ENCODE assay signal across 28 cellular contexts in the genomic region with DNA sequence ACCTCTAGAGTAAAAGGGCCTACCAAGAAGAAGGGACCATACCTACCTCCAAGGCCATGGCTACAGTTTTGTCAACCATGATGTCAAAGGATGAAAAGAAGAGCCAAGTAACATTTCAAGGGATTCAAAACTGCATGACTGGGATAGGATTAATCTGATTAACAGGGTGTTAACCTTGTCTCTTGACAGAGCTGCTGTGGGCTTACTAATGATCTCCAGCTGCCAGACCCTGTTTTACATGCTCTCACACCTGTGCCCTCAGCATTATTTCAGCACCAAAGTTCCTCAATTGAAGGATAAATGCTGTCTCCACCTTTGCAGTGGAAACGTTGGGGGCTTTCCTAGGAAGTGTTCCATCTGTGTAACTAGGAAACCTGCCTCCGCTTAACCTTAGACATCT.
"Had no signal": no experiment of that assay in that cellular context is flagged by ENCODE, and none has a peak within 500 bp of the region (broad histone marks: within the 10 kb centered on the region; RNA-seq: fewer than 3 reads in every experiment).

No MANE protein-coding gene starts in this region.

- H3K4me3 Mint-ChIP-seq: activated CD4-positive, alpha-beta memory T cell treated with anti-CD3 and anti-CD28 coated beads, Interleukin-2, amount 10 ng/mL, durations not matched to agents 7 days and 5 days; activated CD4-positive, alpha-beta T cell treated with anti-CD3 and anti-CD28 coated beads, Interleukin-2, amount 10 ng/mL, durations not matched to agents 7 days and 5 days; activated naive CD4-positive, alpha-beta T cell treated with anti-CD3 and anti-CD28 coated beads, Interleukin-2, amount 50 U/mL, for 24 hours; activated naive CD8-positive, alpha-beta T cell treated with anti-CD3 and anti-CD28 coated beads, Interleukin-2, amount 10 ng/mL, durations not matched to agents 7 days and 5 days; activated T-cell treated with anti-CD3 and anti-CD28 coated beads, Interleukin-2, amount 50 U/mL, for 24 hours; activated T-cell treated with anti-CD3 and anti-CD28 coated beads, Interleukin-2, amount 50 U/mL, for 72 hours; brain; WTC11 had no signal

- H3K4me1 Mint-ChIP-seq: activated CD4-positive, alpha-beta memory T cell treated with anti-CD3 and anti-CD28 coated beads, Interleukin-2, amount 10 ng/mL, durations not matched to agents 7 days and 5 days; activated CD4-positive, alpha-beta T cell treated with anti-CD3 and anti-CD28 coated beads, Interleukin-2, amount 10 ng/mL, durations not matched to agents 7 days and 5 days; activated naive CD4-positive, alpha-beta T cell treated with anti-CD3 and anti-CD28 coated beads, Interleukin-2, amount 50 U/mL, for 24 hours; activated naive CD8-positive, alpha-beta T cell treated with anti-CD3 and anti-CD28 coated beads, Interleukin-2, amount 10 ng/mL, durations not matched to agents 7 days and 5 days; brain had no signal

- H3K4me3 ChIP-seq: ascending aorta, breast epithelium, cardiac muscle cell, colonic mucosa, esophagus squamous epithelium, gastroesophageal sphincter, heart right ventricle had no signal

- DNase-seq: activated CD4-positive, alpha-beta memory T cell treated with anti-CD3 and anti-CD28 coated beads, Interleukin-2, amount 10 ng/mL, durations not matched to agents 7 days and 5 days; activated CD4-positive, alpha-beta T cell treated with anti-CD3 and anti-CD28 coated beads for 1 hour; activated CD4-positive, alpha-beta T cell treated with anti-CD3 and anti-CD28 coated beads for 4 hours; activated CD4-positive, alpha-beta T cell treated with anti-CD3 and anti-CD28 coated beads, Interleukin-2, amount 10 ng/mL, durations not matched to agents 7 days and 5 days; activated CD4-positive, alpha-beta T cell treated with anti-CD3 and anti-CD28 coated beads, Interleukin-2, amount 50 U/mL, for 4 hours; activated CD8-positive, alpha-beta memory T cell treated with anti-CD3 and anti-CD28 coated beads, Interleukin-2, amount 50 U/mL, for 48 hours; activated gamma-delta T cell; activated naive CD4-positive, alpha-beta T cell treated with Interleukin-2 at 50 U/mL for 16 hours; activated naive CD8-positive, alpha-beta T cell treated with anti-CD3 and anti-CD28 coated beads, Interleukin-2, amount 10 ng/mL, durations not matched to agents 7 days and 5 days; activated T-cell treated with anti-CD3 and anti-CD28 coated beads for 4 hours; activated T-cell treated with anti-CD3 and anti-CD28 coated beads, Interleukin-2, amount 50 U/mL, for 24 hours; activated T-cell treated with anti-CD3 and anti-CD28 coated beads, Interleukin-2, amount 50 U/mL, for 72 hours; central memory CD4-positive, alpha-beta T cell; cerebellar nuclear complex; colonic mucosa; effector CD8-positive, alpha-beta T cell; esophagus squamous epithelium; foreskin melanocyte; heart right ventricle; T-helper 2 cell had no signal

- ATAC-seq: activated T-cell treated with anti-CD3 and anti-CD28 coated beads, Interleukin-2, amount 50 U/mL, for 72 hours; gastroesophageal sphincter; heart right ventricle; WTC11 had no signal

- H3K27me3 ChIP-seq: ascending aorta, breast epithelium, cardiac muscle cell, colonic mucosa, esophagus squamous epithelium, gastroesophageal sphincter, heart right ventricle had no signal

- H3K27ac Mint-ChIP-seq: activated CD4-positive, alpha-beta memory T cell treated with anti-CD3 and anti-CD28 coated beads, Interleukin-2, amount 10 ng/mL, durations not matched to agents 7 days and 5 days; activated CD4-positive, alpha-beta T cell treated with anti-CD3 and anti-CD28 coated beads, Interleukin-2, amount 10 ng/mL, durations not matched to agents 7 days and 5 days; activated naive CD4-positive, alpha-beta T cell treated with anti-CD3 and anti-CD28 coated beads, Interleukin-2, amount 50 U/mL, for 24 hours; activated naive CD8-positive, alpha-beta T cell treated with anti-CD3 and anti-CD28 coated beads, Interleukin-2, amount 10 ng/mL, durations not matched to agents 7 days and 5 days; activated T-cell treated with anti-CD3 and anti-CD28 coated beads, Interleukin-2, amount 50 U/mL, for 24 hours; activated T-cell treated with anti-CD3 and anti-CD28 coated beads, Interleukin-2, amount 50 U/mL, for 72 hours; WTC11 had no signal

- H3K36me3 ChIP-seq: ascending aorta, breast epithelium, cardiac muscle cell, colonic mucosa, esophagus squamous epithelium, gastroesophageal sphincter, heart right ventricle had no signal

- H3K9me3 ChIP-seq: ascending aorta, breast epithelium, colonic mucosa, esophagus squamous epithelium, gastroesophageal sphincter had no signal

- H3K4me1 ChIP-seq: ascending aorta, breast epithelium, colonic mucosa, esophagus squamous epithelium, gastroesophageal sphincter, heart right ventricle had no signal

- H3K27me3 Mint-ChIP-seq: activated CD4-positive, alpha-beta memory T cell treated with anti-CD3 and anti-CD28 coated beads, Interleukin-2, amount 10 ng/mL, durations not matched to agents 7 days and 5 days; activated CD4-positive, alpha-beta T cell treated with anti-CD3 and anti-CD28 coated beads, Interleukin-2, amount 10 ng/mL, durations not matched to agents 7 days and 5 days; activated naive CD4-positive, alpha-beta T cell treated with anti-CD3 and anti-CD28 coated beads, Interleukin-2, amount 50 U/mL, for 24 hours; activated naive CD8-positive, alpha-beta T cell treated with anti-CD3 and anti-CD28 coated beads, Interleukin-2, amount 10 ng/mL, durations not matched to agents 7 days and 5 days; activated T-cell treated with anti-CD3 and anti-CD28 coated beads, Interleukin-2, amount 50 U/mL, for 24 hours; brain had no signal

- H3K9me3 Mint-ChIP-seq: activated CD4-positive, alpha-beta memory T cell treated with anti-CD3 and anti-CD28 coated beads, Interleukin-2, amount 10 ng/mL, durations not matched to agents 7 days and 5 days; activated CD4-positive, alpha-beta T cell treated with anti-CD3 and anti-CD28 coated beads, Interleukin-2, amount 10 ng/mL, durations not matched to agents 7 days and 5 days; activated naive CD4-positive, alpha-beta T cell treated with anti-CD3 and anti-CD28 coated beads, Interleukin-2, amount 50 U/mL, for 24 hours had no signal

- H3K27ac ChIP-seq: ascending aorta, breast epithelium, cardiac muscle cell, colonic mucosa, epithelial cell of prostate, esophagus squamous epithelium, gastroesophageal sphincter, heart right ventricle had no signal
